In genomic region chr12:124157416-124157815, GRCh38 we compare ENCODE assay signal across 31 cellular contexts.
"Had no signal": no experiment of that assay in that cellular context is flagged by ENCODE, and none has a peak within 500 bp of the region (broad histone marks: within the 10 kb centered on the region; RNA-seq: fewer than 3 reads in every experiment).

No MANE protein-coding gene starts in this region.

- H3K27ac Mint-ChIP-seq: activated CD4-positive, alpha-beta memory T cell treated with anti-CD3 and anti-CD28 coated beads, Interleukin-2, amount 10 ng/mL, durations not matched to agents 7 days and 5 days; activated CD8-positive, alpha-beta memory T cell treated with anti-CD3 and anti-CD28 coated beads, Interleukin-2, amount 10 ng/mL, durations not matched to agents 7 days and 5 days; activated naive CD8-positive, alpha-beta T cell treated with anti-CD3 and anti-CD28 coated beads for 36 hours had no signal

- H3K9me3 Mint-ChIP-seq: activated CD4-positive, alpha-beta memory T cell treated with anti-CD3 and anti-CD28 coated beads, Interleukin-2, amount 10 ng/mL, durations not matched to agents 7 days and 5 days; activated naive CD8-positive, alpha-beta T cell treated with anti-CD3 and anti-CD28 coated beads for 36 hours had no signal

- H3K4me3 Mint-ChIP-seq: activated CD4-positive, alpha-beta memory T cell treated with anti-CD3 and anti-CD28 coated beads, Interleukin-2, amount 10 ng/mL, durations not matched to agents 7 days and 5 days; activated CD8-positive, alpha-beta memory T cell treated with anti-CD3 and anti-CD28 coated beads, Interleukin-2, amount 10 ng/mL, durations not matched to agents 7 days and 5 days; activated naive CD8-positive, alpha-beta T cell treated with anti-CD3 and anti-CD28 coated beads for 36 hours had no signal

- H3K27me3 Mint-ChIP-seq: activated naive CD8-positive, alpha-beta T cell treated with anti-CD3 and anti-CD28 coated beads for 36 hours had no signal

- DNase-seq: activated CD4-positive, alpha-beta memory T cell treated with anti-CD3 and anti-CD28 coated beads, Interleukin-2, amount 10 ng/mL, durations not matched to agents 7 days and 5 days; activated CD4-positive, alpha-beta T cell treated with anti-CD3 and anti-CD28 coated beads for 1 hour; activated CD4-positive, alpha-beta T cell treated with anti-CD3 and anti-CD28 coated beads for 48 hours; activated CD4-positive, CD25-positive, alpha-beta regulatory T cell; activated CD8-positive, alpha-beta memory T cell treated with anti-CD3 and anti-CD28 coated beads for 24 hours; activated CD8-positive, alpha-beta memory T cell treated with anti-CD3 and anti-CD28 coated beads, Interleukin-2, amount 10 ng/mL, durations not matched to agents 7 days and 5 days; activated CD8-positive, alpha-beta memory T cell treated with anti-CD3 and anti-CD28 coated beads, Interleukin-2, amount 50 U/mL, for 48 hours; activated effector memory CD4-positive, alpha-beta T cell treated with Interleukin-2 at 50 U/mL for 16 hours; activated naive CD4-positive, alpha-beta T cell treated with anti-CD3 and anti-CD28 coated beads, Interleukin-2, amount 50 U/mL, for 16 hours; activated naive CD8-positive, alpha-beta T cell treated with anti-CD3 and anti-CD28 coated beads for 36 hours; activated T-cell treated with anti-CD3 and anti-CD28 coated beads, Interleukin-2, amount 50 U/mL, for 48 hours; amniotic stem cell; aorta; brain microvascular endothelial cell; central memory CD4-positive, alpha-beta T cell; NCI-H1417; NCI-H146; NCI-H187; NCI-H2029 treated with DMSO at 0.1 percent for 48 hours; NCI-H2107; NCI-H2171; NCI-H510A; NCI-H526; NCI-H748 treated with DMSO at 0.1 percent for 48 hours; NK-92 treated with Interleukin-12 subunit alpha and Interleukin-12 subunit beta, amount 100 ng/mL, for 24 hours; PC-9; SIG-M5; T1000; WERI-Rb-1 had no signal

- H3K4me1 Mint-ChIP-seq: activated CD4-positive, alpha-beta memory T cell treated with anti-CD3 and anti-CD28 coated beads, Interleukin-2, amount 10 ng/mL, durations not matched to agents 7 days and 5 days; activated CD8-positive, alpha-beta memory T cell treated with anti-CD3 and anti-CD28 coated beads, Interleukin-2, amount 10 ng/mL, durations not matched to agents 7 days and 5 days; activated naive CD8-positive, alpha-beta T cell treated with anti-CD3 and anti-CD28 coated beads for 36 hours had no signal

- H2AFZ ChIP-seq: PC-9 had no signal

- H3K27ac ChIP-seq: brain microvascular endothelial cell, PC-9, RWPE1, WERI-Rb-1 had no signal

- H3K4me3 ChIP-seq: K562, PC-9 had no signal

- H3K36me3 ChIP-seq: brain microvascular endothelial cell, WERI-Rb-1 had no signal

- H3K4me2 ChIP-seq: PC-9 had no signal

- H3K36me3 Mint-ChIP-seq: activated CD8-positive, alpha-beta memory T cell treated with anti-CD3 and anti-CD28 coated beads, Interleukin-2, amount 10 ng/mL, durations not matched to agents 7 days and 5 days; activated naive CD8-positive, alpha-beta T cell treated with anti-CD3 and anti-CD28 coated beads for 36 hours had no signal
